Comparison of ENCODE assay signal across 1 cellular context in the genomic region with DNA sequence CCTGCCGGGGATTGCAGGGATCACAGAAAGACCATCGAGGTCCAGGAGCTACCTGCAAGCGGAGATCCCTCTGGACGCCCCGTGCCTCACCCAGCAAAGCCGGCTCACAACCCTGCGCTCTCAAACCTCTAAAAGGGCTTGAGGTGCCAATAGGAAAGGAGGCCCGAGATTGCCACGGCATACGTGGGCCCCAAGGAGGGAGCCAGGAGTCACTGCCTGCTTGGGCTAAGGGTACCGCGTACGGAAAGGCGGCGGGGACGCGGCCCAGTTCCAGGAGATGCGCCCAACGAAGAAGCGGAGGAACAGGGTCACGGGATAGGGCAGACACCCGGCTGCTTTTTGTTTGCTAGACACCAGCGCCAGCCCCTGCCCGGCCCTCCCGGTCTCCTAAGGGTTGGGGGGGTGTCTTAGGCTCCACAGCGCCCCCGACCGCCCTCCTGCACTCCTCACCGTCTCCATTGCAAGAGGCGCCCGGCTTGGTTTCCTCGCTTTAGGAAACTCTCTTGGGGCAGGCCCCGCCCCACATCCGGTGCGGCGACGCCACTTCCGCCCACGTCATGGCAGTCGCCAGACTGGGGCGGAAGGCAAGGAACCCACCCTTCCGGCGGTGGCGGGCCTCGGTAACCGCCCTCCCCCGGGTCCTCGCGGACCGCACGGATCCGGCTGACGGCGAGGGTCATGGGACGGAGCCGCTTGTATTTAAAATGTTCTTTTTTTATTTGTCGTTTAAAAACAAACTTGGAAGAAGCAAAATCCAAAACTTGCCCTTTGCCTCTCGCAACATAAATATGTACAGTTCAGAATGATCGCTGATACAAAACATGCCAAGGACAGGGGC.
TF ChIP-seq lines count a peak whose summit lies in the region.

TSS of gene PRKAG1 (minus strand) at position 495 of the 838 bp plus-strand sequence. CDS start at position 459, 36 bp downstream.

TF ChIP-seq in HepG2, 621 proteins besides CTCF, POLR2A, EP300 and RAD21 (continued from another document and continues in another):
- TF ChIP-seq ATF7-NPFF (CRISPR knock-in tag; IDR thresholded peaks at IDR 0.05; ENCODE audit: low read depth) (peak; percentile 56; the same call in 1 of the 2 replicates), ZFP41 (CRISPR knock-in tag; IDR thresholded peaks at IDR 0.05; ENCODE audit: borderline replicate concordance) (peak; percentile 80; the same call in 1 of the 2 replicates), AHDC1 (CRISPR knock-in tag; IDR thresholded peaks at IDR 0.05; ENCODE audit: borderline replicate concordance) (0 out of 2 replicates have a peak, but pooled peaks have one; percentile 18), POGK (CRISPR knock-in tag; conservative IDR thresholded peaks at IDR 0.05) (no peak; the same call in 1 of the 2 replicates), NFYB (CRISPR knock-in tag; IDR thresholded peaks at IDR 0.05) (no peak), MED8 (CRISPR knock-in tag; IDR thresholded peaks at IDR 0.05; ENCODE audit: insufficient replicate concordance) (no peak), PTBP1 (IDR thresholded peaks at IDR 0.05; ENCODE audit: low read depth, low read length, poor library complexity, severe bottlenecking) (no peak), ZNF710 (CRISPR knock-in tag; IDR thresholded peaks at IDR 0.05; ENCODE audit: borderline replicate concordance) (peak; percentile 49; the same call in 1 of the 2 replicates), CHD2 (IDR thresholded peaks at IDR 0.05; ENCODE audit: low read depth, low read length) (no peak), PCBP2 (optimal IDR thresholded peaks at IDR 0.05; ENCODE audit: low read depth, low read length, poor library complexity, severe bottlenecking) (no peak), NKX3-1 (CRISPR knock-in tag; IDR thresholded peaks at IDR 0.05) (peak; percentile 15; the same call in 1 of the 2 replicates), ESRRA (CRISPR knock-in tag; IDR thresholded peaks at IDR 0.05; ENCODE audit: low read depth) (no peak; the same call in 1 of the 2 replicates), ZSCAN9 (CRISPR knock-in tag; IDR thresholded peaks at IDR 0.05; ENCODE audit: borderline replicate concordance) (0 out of 2 replicates have a peak, but pooled peaks have one; percentile 16), ZNF703 (CRISPR knock-in tag; IDR thresholded peaks at IDR 0.05; ENCODE audit: borderline replicate concordance) (no peak), ZC3H13 (CRISPR knock-in tag; IDR thresholded peaks at IDR 0.05) (peak; percentile 94), ZBTB38 (CRISPR knock-in tag; IDR thresholded peaks at IDR 0.05) (no peak; the same call in 1 of the 2 replicates), SIN3A (IDR thresholded peaks at IDR 0.05; ENCODE audit: borderline replicate concordance, low read depth, low read length) (peak; percentile 73; the same call in 1 of the 2 replicates), PITX1 (CRISPR knock-in tag; IDR thresholded peaks at IDR 0.05) (no peak), ARID5B (CRISPR knock-in tag; IDR thresholded peaks at IDR 0.05) (peak; percentile 38; the same call in 1 of the 2 replicates), ZNF263 (CRISPR knock-in tag; IDR thresholded peaks at IDR 0.05) (no peak), PCBP1 (IDR thresholded peaks at IDR 0.05; ENCODE audit: borderline replicate concordance, low read depth, low read length) (no peak), SKI (IDR thresholded peaks at IDR 0.05; ENCODE audit: partially characterized antibody) (no peak), TIGD3 (CRISPR knock-in tag; IDR thresholded peaks at IDR 0.05; ENCODE audit: borderline replicate concordance) (no peak), THAP11 (CRISPR knock-in tag; IDR thresholded peaks at IDR 0.05) (peak; percentile 93)
- TF ChIP-seq, protein P1, sequence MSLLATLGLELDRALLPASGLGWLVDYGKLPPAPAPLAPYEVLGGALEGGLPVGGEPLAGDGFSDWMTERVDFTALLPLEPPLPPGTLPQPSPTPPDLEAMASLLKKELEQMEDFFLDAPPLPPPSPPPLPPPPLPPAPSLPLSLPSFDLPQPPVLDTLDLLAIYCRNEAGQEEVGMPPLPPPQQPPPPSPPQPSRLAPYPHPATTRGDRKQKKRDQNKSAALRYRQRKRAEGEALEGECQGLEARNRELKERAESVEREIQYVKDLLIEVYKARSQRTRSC (CRISPR knock-in tag; IDR thresholded peaks at IDR 0.05; ENCODE audit: low read depth) = no peak
- TF ChIP-seq, protein P2, sequence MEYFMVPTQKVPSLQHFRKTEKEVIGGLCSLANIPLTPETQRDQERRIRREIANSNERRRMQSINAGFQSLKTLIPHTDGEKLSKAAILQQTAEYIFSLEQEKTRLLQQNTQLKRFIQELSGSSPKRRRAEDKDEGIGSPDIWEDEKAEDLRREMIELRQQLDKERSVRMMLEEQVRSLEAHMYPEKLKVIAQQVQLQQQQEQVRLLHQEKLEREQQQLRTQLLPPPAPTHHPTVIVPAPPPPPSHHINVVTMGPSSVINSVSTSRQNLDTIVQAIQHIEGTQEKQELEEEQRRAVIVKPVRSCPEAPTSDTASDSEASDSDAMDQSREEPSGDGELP (IDR thresholded peaks at IDR 0.05; ENCODE audit: borderline replicate concordance, low read depth) = 0 out of 2 replicates have a peak, but pooled peaks have one; percentile 12
- TF ChIP-seq, protein P3, sequence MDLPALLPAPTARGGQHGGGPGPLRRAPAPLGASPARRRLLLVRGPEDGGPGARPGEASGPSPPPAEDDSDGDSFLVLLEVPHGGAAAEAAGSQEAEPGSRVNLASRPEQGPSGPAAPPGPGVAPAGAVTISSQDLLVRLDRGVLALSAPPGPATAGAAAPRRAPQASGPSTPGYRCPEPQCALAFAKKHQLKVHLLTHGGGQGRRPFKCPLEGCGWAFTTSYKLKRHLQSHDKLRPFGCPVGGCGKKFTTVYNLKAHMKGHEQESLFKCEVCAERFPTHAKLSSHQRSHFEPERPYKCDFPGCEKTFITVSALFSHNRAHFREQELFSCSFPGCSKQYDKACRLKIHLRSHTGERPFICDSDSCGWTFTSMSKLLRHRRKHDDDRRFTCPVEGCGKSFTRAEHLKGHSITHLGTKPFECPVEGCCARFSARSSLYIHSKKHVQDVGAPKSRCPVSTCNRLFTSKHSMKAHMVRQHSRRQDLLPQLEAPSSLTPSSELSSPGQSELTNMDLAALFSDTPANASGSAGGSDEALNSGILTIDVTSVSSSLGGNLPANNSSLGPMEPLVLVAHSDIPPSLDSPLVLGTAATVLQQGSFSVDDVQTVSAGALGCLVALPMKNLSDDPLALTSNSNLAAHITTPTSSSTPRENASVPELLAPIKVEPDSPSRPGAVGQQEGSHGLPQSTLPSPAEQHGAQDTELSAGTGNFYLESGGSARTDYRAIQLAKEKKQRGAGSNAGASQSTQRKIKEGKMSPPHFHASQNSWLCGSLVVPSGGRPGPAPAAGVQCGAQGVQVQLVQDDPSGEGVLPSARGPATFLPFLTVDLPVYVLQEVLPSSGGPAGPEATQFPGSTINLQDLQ (CRISPR knock-in tag; IDR thresholded peaks at IDR 0.05) = no peak
- TF ChIP-seq, protein P4, sequence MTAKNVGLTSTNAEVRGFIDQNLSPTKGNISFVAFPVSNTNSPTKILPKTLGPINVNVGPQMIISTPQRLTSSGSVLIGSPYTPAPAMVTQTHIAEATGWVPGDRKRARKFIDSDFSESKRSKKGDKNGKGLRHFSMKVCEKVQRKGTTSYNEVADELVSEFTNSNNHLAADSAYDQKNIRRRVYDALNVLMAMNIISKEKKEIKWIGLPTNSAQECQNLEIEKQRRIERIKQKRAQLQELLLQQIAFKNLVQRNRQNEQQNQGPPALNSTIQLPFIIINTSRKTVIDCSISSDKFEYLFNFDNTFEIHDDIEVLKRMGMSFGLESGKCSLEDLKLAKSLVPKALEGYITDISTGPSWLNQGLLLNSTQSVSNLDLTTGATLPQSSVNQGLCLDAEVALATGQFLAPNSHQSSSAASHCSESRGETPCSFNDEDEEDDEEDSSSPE (CRISPR knock-in tag; IDR thresholded peaks at IDR 0.05) = peak; percentile 65; the same call in 1 of the 2 replicates
